Comparison of ENCODE assay signal across 2 cellular contexts in the genomic region with DNA sequence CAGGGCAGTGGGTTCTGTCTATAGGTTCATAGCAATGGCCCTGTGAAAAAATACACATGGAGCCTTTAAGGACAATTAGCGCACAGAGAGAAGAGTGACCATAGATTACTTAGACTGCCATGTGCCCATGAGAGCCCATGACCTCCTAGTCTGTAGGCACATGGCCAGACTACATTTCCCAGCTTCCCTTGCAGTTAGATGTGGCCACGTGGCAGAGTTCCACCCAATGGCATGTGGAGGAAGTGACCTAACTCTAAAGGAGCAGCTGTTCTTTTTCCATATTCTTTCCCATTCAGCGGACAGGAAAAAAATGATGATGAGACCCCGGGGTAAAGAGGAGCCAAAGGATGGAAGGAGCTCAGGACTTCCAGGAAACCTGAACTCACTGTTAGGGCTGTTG.
TF ChIP-seq lines count a peak whose summit lies in the region.

No MANE protein-coding gene starts in this region.

TF ChIP-seq in SK-N-SH, 30 proteins besides CTCF, POLR2A, EP300 and RAD21 (continued from another document):
- TF ChIP-seq CHD2 (IDR thresholded peaks at IDR 0.05; ENCODE audit: low read length, partially characterized antibody) (no peak), TAF1 (IDR thresholded peaks at IDR 0.05; ENCODE audit: borderline replicate concordance, low read depth, low read length) (no peak), EZH2phosphoT487 (IDR thresholded peaks at IDR 0.05; ENCODE audit: borderline replicate concordance, low read depth) (no peak), SMC3 (IDR thresholded peaks at IDR 0.05; ENCODE audit: low read depth, low read length) (no peak), POLR2AphosphoS5 (IDR thresholded peaks at IDR 0.05; ENCODE audit: low read depth, low read length) (no peak), ELF1 (IDR thresholded peaks at IDR 0.05) (no peak)
TF ChIP-seq in SK-N-SH: peak in this region for 0.

TF ChIP-seq in SK-N-SH treated with all-trans-retinoic acid at 6 μM for 48 hours, 23 proteins besides CTCF, POLR2A, EP300 and RAD21:
- TF ChIP-seq, protein P1, sequence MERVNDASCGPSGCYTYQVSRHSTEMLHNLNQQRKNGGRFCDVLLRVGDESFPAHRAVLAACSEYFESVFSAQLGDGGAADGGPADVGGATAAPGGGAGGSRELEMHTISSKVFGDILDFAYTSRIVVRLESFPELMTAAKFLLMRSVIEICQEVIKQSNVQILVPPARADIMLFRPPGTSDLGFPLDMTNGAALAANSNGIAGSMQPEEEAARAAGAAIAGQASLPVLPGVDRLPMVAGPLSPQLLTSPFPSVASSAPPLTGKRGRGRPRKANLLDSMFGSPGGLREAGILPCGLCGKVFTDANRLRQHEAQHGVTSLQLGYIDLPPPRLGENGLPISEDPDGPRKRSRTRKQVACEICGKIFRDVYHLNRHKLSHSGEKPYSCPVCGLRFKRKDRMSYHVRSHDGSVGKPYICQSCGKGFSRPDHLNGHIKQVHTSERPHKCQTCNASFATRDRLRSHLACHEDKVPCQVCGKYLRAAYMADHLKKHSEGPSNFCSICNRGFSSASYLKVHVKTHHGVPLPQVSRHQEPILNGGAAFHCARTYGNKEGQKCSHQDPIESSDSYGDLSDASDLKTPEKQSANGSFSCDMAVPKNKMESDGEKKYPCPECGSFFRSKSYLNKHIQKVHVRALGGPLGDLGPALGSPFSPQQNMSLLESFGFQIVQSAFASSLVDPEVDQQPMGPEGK (CRISPR knock-in tag; IDR thresholded peaks at IDR 0.05; ENCODE audit: borderline replicate concordance) = no peak
- TF ChIP-seq GLIS3 (CRISPR knock-in tag; IDR thresholded peaks at IDR 0.05) = no peak
- no peak for TF ChIP-seq ZNF8 (CRISPR knock-in tag; IDR thresholded peaks at IDR 0.05)
- TF ChIP-seq ZC3H10 (CRISPR knock-in tag; IDR thresholded peaks at IDR 0.05) = no peak
- no peak for TF ChIP-seq OSR1 (CRISPR knock-in tag; IDR thresholded peaks at IDR 0.05)
- TF ChIP-seq ARNTL (CRISPR knock-in tag; IDR thresholded peaks at IDR 0.05; ENCODE audit: borderline replicate concordance, low read depth) = no peak
- TF ChIP-seq, protein P2, sequence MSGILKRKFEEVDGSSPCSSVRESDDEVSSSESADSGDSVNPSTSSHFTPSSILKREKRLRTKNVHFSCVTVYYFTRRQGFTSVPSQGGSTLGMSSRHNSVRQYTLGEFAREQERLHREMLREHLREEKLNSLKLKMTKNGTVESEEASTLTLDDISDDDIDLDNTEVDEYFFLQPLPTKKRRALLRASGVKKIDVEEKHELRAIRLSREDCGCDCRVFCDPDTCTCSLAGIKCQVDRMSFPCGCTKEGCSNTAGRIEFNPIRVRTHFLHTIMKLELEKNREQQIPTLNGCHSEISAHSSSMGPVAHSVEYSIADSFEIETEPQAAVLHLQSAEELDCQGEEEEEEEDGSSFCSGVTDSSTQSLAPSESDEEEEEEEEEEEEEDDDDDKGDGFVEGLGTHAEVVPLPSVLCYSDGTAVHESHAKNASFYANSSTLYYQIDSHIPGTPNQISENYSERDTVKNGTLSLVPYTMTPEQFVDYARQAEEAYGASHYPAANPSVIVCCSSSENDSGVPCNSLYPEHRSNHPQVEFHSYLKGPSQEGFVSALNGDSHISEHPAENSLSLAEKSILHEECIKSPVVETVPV (CRISPR knock-in tag; IDR thresholded peaks at IDR 0.05) = no peak
- TF ChIP-seq TCF4 (CRISPR knock-in tag; IDR thresholded peaks at IDR 0.05; ENCODE audit: borderline replicate concordance) = no peak
- no peak for TF ChIP-seq ZNF565 (CRISPR knock-in tag; conservative IDR thresholded peaks at IDR 0.05; ENCODE audit: low read depth)
- TF ChIP-seq, protein P3, sequence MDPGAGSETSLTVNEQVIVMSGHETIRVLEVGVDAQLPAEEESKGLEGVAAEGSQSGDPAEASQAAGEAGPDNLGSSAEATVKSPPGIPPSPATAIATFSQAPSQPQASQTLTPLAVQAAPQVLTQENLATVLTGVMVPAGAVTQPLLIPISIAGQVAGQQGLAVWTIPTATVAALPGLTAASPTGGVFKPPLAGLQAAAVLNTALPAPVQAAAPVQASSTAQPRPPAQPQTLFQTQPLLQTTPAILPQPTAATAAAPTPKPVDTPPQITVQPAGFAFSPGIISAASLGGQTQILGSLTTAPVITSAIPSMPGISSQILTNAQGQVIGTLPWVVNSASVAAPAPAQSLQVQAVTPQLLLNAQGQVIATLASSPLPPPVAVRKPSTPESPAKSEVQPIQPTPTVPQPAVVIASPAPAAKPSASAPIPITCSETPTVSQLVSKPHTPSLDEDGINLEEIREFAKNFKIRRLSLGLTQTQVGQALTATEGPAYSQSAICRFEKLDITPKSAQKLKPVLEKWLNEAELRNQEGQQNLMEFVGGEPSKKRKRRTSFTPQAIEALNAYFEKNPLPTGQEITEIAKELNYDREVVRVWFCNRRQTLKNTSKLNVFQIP (CRISPR knock-in tag; IDR thresholded peaks at IDR 0.05; ENCODE audit: borderline replicate concordance, low read depth) = no peak
- no peak for TF ChIP-seq ZFP30 (CRISPR knock-in tag; IDR thresholded peaks at IDR 0.05)
TF ChIP-seq in SK-N-SH treated with all-trans-retinoic acid at 6 μM for 48 hours: peak in this region for 0.
